1 cellular context compared by ENCODE assay signal in the genomic region with DNA sequence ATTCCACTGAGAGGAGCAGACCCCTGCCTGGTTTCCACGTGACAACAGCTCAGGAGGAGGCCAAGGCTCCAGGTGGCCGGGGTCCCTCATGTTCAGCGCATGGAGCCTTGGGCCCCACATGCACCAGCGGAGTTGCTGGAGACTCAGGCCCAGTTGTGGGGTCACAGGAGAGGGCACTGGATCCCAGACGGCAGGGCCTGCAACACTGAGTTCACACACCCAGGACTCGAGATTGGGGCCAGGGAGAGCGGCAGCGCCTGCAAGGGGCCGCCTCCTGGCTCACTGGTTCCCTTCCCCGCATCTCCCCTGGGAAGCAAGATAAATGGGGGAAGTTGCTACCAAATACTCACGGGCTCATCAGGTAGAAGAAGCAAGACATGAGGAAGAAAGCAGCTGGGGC.
TF ChIP-seq lines count a peak whose summit lies in the region.

No MANE protein-coding gene starts in this region.

TF ChIP-seq in H1, 55 proteins besides CTCF, POLR2A, EP300 and RAD21 (continued from another document):
- TF ChIP-seq, protein P1, sequence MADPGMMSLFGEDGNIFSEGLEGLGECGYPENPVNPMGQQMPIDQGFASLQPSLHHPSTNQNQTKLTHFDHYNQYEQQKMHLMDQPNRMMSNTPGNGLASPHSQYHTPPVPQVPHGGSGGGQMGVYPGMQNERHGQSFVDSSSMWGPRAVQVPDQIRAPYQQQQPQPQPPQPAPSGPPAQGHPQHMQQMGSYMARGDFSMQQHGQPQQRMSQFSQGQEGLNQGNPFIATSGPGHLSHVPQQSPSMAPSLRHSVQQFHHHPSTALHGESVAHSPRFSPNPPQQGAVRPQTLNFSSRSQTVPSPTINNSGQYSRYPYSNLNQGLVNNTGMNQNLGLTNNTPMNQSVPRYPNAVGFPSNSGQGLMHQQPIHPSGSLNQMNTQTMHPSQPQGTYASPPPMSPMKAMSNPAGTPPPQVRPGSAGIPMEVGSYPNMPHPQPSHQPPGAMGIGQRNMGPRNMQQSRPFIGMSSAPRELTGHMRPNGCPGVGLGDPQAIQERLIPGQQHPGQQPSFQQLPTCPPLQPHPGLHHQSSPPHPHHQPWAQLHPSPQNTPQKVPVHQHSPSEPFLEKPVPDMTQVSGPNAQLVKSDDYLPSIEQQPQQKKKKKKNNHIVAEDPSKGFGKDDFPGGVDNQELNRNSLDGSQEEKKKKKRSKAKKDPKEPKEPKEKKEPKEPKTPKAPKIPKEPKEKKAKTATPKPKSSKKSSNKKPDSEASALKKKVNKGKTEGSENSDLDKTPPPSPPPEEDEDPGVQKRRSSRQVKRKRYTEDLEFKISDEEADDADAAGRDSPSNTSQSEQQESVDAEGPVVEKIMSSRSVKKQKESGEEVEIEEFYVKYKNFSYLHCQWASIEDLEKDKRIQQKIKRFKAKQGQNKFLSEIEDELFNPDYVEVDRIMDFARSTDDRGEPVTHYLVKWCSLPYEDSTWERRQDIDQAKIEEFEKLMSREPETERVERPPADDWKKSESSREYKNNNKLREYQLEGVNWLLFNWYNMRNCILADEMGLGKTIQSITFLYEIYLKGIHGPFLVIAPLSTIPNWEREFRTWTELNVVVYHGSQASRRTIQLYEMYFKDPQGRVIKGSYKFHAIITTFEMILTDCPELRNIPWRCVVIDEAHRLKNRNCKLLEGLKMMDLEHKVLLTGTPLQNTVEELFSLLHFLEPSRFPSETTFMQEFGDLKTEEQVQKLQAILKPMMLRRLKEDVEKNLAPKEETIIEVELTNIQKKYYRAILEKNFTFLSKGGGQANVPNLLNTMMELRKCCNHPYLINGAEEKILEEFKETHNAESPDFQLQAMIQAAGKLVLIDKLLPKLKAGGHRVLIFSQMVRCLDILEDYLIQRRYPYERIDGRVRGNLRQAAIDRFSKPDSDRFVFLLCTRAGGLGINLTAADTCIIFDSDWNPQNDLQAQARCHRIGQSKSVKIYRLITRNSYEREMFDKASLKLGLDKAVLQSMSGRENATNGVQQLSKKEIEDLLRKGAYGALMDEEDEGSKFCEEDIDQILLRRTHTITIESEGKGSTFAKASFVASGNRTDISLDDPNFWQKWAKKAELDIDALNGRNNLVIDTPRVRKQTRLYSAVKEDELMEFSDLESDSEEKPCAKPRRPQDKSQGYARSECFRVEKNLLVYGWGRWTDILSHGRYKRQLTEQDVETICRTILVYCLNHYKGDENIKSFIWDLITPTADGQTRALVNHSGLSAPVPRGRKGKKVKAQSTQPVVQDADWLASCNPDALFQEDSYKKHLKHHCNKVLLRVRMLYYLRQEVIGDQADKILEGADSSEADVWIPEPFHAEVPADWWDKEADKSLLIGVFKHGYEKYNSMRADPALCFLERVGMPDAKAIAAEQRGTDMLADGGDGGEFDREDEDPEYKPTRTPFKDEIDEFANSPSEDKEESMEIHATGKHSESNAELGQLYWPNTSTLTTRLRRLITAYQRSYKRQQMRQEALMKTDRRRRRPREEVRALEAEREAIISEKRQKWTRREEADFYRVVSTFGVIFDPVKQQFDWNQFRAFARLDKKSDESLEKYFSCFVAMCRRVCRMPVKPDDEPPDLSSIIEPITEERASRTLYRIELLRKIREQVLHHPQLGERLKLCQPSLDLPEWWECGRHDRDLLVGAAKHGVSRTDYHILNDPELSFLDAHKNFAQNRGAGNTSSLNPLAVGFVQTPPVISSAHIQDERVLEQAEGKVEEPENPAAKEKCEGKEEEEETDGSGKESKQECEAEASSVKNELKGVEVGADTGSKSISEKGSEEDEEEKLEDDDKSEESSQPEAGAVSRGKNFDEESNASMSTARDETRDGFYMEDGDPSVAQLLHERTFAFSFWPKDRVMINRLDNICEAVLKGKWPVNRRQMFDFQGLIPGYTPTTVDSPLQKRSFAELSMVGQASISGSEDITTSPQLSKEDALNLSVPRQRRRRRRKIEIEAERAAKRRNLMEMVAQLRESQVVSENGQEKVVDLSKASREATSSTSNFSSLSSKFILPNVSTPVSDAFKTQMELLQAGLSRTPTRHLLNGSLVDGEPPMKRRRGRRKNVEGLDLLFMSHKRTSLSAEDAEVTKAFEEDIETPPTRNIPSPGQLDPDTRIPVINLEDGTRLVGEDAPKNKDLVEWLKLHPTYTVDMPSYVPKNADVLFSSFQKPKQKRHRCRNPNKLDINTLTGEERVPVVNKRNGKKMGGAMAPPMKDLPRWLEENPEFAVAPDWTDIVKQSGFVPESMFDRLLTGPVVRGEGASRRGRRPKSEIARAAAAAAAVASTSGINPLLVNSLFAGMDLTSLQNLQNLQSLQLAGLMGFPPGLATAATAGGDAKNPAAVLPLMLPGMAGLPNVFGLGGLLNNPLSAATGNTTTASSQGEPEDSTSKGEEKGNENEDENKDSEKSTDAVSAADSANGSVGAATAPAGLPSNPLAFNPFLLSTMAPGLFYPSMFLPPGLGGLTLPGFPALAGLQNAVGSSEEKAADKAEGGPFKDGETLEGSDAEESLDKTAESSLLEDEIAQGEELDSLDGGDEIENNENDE (IDR thresholded peaks at IDR 0.05; ENCODE audit: insufficient replicate concordance, low read length): no peak
- TF ChIP-seq BACH1 (IDR thresholded peaks at IDR 0.05; ENCODE audit: low read length) (no peak), ATF2 (IDR thresholded peaks at IDR 0.05; ENCODE audit: low read length) (no peak), HDAC6 (IDR thresholded peaks at IDR 0.05; ENCODE audit: low read depth, low read length) (no peak), MAX (IDR thresholded peaks at IDR 0.05) (no peak), SIX5 (IDR thresholded peaks at IDR 0.05; ENCODE audit: low read depth, low read length) (no peak), YY1 (IDR thresholded peaks at IDR 0.05; ENCODE audit: low read depth, low read length) (no peak), JUN (IDR thresholded peaks at IDR 0.05; ENCODE audit: low read depth, low read length) (no peak), CHD1 (IDR thresholded peaks at IDR 0.05; ENCODE audit: low read depth, low read length) (no peak), NRF1 (IDR thresholded peaks at IDR 0.05; ENCODE audit: low read depth, low read length) (no peak), PHF8 (conservative IDR thresholded peaks at IDR 0.05; ENCODE audit: low read depth, low read length) (no peak), TEAD4 (IDR thresholded peaks at IDR 0.05; ENCODE audit: low read depth, low read length) (no peak), MAFK (IDR thresholded peaks at IDR 0.05; ENCODE audit: low read depth, low read length) (no peak), ATF3 (IDR thresholded peaks at IDR 0.05; ENCODE audit: insufficient read depth, low read depth, low read length) (no peak), CHD2 (IDR thresholded peaks at IDR 0.05; ENCODE audit: low read length) (no peak), POLR2AphosphoS5 (IDR thresholded peaks at IDR 0.05; ENCODE audit: low read depth, low read length) (no peak), SP1 (IDR thresholded peaks at IDR 0.05; ENCODE audit: low read depth, low read length) (no peak), GABPA (IDR thresholded peaks at IDR 0.05; ENCODE audit: borderline replicate concordance, insufficient read depth, low read length) (no peak)
